Comparison of ENCODE assay signal across 24 cellular contexts in the genomic region with DNA sequence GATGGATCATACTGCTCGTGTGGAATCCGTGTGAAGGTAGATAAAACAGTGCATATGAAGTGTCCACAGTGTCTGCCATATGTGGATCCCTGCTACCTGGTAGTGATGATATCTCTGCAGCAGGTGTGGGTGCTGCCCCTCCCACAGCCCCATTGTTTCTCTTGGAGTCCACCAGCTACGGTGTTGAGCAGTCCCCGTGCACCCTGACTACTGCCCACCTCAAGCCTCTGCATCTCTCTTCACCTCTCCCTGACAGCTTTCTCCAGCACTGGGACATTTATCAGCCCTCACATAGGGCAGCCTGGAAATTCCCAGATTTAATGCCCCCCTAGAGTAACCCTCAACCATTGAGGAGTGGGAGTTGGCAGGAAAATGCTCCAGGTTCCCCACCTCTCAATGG.
"Had no signal": no experiment of that assay in that cellular context is flagged by ENCODE, and none has a peak within 500 bp of the region (broad histone marks: within the 10 kb centered on the region; RNA-seq: fewer than 3 reads in every experiment).

No MANE protein-coding gene starts in this region.

- H3K4me3 Mint-ChIP-seq: immature natural killer cell; naive thymus-derived CD8-positive, alpha-beta T cell; stimulated activated naive CD8-positive, alpha-beta T cell treated with anti-CD3 and anti-CD28 coated beads, Interleukin-15, Interleukin-2, amounts not matched to agents 100 ng/mL and 50 ng/mL, for 24 hours had no signal

- H3K9me3 Mint-ChIP-seq: immature natural killer cell; naive thymus-derived CD8-positive, alpha-beta T cell; stimulated activated naive CD8-positive, alpha-beta T cell treated with anti-CD3 and anti-CD28 coated beads, Interleukin-15, Interleukin-2, amounts not matched to agents 100 ng/mL and 50 ng/mL, for 24 hours had no signal

- H3K27ac Mint-ChIP-seq: immature natural killer cell; stimulated activated naive CD8-positive, alpha-beta T cell treated with anti-CD3 and anti-CD28 coated beads, Interleukin-15, Interleukin-2, amounts not matched to agents 100 ng/mL and 50 ng/mL, for 24 hours had no signal

- H3K27me3 Mint-ChIP-seq: stimulated activated naive CD8-positive, alpha-beta T cell treated with anti-CD3 and anti-CD28 coated beads, Interleukin-15, Interleukin-2, amounts not matched to agents 100 ng/mL and 50 ng/mL, for 24 hours had no signal

- DNase-seq: hypothalamus; immature natural killer cell; kidney; left colon; left lung; lower lobe of right lung; mammary epithelial cell; mesenchymal stem cell; naive thymus-derived CD8-positive, alpha-beta T cell; nucleus accumbens; pancreas; posterior cingulate gyrus; retina; right cardiac atrium; stimulated activated CD4-positive, alpha-beta T cell treated with anti-CD3 and anti-CD28 coated beads, Interleukin-12 subunit alpha, Interleukin-12 subunit beta, amount 100 ng/mL, for 4 hours; stimulated activated CD4-positive, alpha-beta T cell treated with anti-CD3 and anti-CD28 coated beads, Interleukin-15, amount 100 ng/mL, for 24 hours; stimulated activated CD4-positive, alpha-beta T cell treated with anti-CD3 and anti-CD28 coated beads, Interleukin-2, amount 100 ng/mL, for 24 hours; stimulated activated CD4-positive, alpha-beta T cell treated with anti-CD3 and anti-CD28 coated beads, Interleukin-4, amount 100 ng/mL, for 1 hour; stimulated activated naive CD4-positive, alpha-beta T cell; tibial artery; trophoblast cell; uterus had no signal

- H3K36me3 Mint-ChIP-seq: immature natural killer cell; naive thymus-derived CD8-positive, alpha-beta T cell had no signal

- H3K4me1 Mint-ChIP-seq: immature natural killer cell; naive thymus-derived CD8-positive, alpha-beta T cell had no signal

- ATAC-seq: left colon; left lung; naive thymus-derived CD8-positive, alpha-beta T cell; pancreas; right cardiac atrium; sciatic nerve had no signal
